ENCODE assay signal across 1 cellular context in the genomic region with DNA sequence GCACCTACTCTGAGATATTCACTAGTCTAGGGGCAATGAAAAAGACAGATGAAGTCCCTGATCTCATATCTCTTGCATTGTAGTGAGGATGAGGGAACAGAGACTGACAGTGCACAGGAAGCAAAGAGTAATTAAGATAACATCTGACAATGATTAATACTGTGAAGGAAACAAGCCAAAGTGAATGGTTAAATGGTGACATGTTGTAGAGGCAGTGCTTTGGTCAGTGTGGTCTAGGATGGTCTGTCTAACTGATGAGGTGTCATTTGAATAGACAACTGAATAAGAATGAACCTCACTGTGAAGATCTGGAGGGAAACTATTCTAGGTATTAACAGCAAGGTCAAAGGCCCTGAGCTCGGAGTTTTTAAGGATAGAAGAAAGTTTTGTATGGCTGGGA.
TF ChIP-seq lines count a peak whose summit lies in the region.

No MANE protein-coding gene starts in this region.

TF ChIP-seq in GM12878, 131 proteins besides CTCF, POLR2A, EP300 and RAD21 (continued from another document):
- TF ChIP-seq CHD1 (IDR thresholded peaks at IDR 0.05; ENCODE audit: low read depth, low read length) (no peak), CHD2 (IDR thresholded peaks at IDR 0.05; ENCODE audit: borderline replicate concordance, low read depth, low read length) (no peak), TAF1 (IDR thresholded peaks at IDR 0.05; ENCODE audit: borderline replicate concordance, low read depth, low read length) (no peak)
- TF ChIP-seq, protein P1, sequence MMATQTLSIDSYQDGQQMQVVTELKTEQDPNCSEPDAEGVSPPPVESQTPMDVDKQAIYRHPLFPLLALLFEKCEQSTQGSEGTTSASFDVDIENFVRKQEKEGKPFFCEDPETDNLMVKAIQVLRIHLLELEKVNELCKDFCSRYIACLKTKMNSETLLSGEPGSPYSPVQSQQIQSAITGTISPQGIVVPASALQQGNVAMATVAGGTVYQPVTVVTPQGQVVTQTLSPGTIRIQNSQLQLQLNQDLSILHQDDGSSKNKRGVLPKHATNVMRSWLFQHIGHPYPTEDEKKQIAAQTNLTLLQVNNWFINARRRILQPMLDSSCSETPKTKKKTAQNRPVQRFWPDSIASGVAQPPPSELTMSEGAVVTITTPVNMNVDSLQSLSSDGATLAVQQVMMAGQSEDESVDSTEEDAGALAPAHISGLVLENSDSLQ (IDR thresholded peaks at IDR 0.05): no peak
- TF ChIP-seq, protein P2, sequence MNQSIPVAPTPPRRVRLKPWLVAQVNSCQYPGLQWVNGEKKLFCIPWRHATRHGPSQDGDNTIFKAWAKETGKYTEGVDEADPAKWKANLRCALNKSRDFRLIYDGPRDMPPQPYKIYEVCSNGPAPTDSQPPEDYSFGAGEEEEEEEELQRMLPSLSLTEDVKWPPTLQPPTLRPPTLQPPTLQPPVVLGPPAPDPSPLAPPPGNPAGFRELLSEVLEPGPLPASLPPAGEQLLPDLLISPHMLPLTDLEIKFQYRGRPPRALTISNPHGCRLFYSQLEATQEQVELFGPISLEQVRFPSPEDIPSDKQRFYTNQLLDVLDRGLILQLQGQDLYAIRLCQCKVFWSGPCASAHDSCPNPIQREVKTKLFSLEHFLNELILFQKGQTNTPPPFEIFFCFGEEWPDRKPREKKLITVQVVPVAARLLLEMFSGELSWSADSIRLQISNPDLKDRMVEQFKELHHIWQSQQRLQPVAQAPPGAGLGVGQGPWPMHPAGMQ (IDR thresholded peaks at IDR 0.05; ENCODE audit: borderline replicate concordance): no peak
TF ChIP-seq in GM12878: peak in this region for 0.
